Comparison of ENCODE assay signal across 25 cellular contexts in the genomic region with DNA sequence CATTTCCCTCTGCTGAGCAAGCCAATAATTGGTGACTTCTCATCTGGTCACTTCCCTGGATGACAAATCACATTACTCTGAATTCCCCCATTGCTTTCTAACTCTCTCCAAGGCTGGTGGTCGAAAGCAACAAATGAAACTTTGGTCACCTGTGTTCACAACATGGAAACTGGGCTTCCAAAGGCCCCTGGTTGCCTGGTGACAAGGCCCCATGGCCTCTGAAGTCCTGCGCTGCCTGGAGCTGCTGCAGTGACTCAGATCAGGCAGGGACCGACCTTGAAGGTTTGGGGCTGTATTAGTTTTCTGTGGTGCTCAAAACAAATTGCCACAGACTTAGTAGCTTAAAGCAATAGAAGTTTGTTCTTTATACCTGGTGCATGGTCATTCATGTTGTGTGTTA.
"Had no signal": no experiment of that assay in that cellular context is flagged by ENCODE, and none has a peak within 500 bp of the region (broad histone marks: within the 10 kb centered on the region; RNA-seq: fewer than 3 reads in every experiment).

No MANE protein-coding gene starts in this region.

- H3K4me3 ChIP-seq: colonic mucosa, gastrocnemius medialis, lower lobe of right lung, psoas muscle, skin epidermis, spleen, testis, tibial artery had no signal

- H3K36me3 ChIP-seq: colonic mucosa, gastrocnemius medialis, lower lobe of right lung, spleen, tibial artery had no signal

- H3K27me3 ChIP-seq: colonic mucosa, gastrocnemius medialis, spleen, testis, tibial artery had no signal

- H3K9me3 ChIP-seq: colonic mucosa, gastrocnemius medialis, lower lobe of right lung, psoas muscle, testis, tibial artery had no signal

- FAIRE-seq: islet of Langerhans had no signal

- H3K27ac ChIP-seq: colonic mucosa, epithelial cell of prostate, gastrocnemius medialis, lower lobe of right lung, psoas muscle, skin epidermis, spleen, testis, tibial artery had no signal

- H3K4me1 ChIP-seq: colonic mucosa, gastrocnemius medialis, lower lobe of right lung, psoas muscle, spleen, tibial artery had no signal

- DNase-seq: colonic mucosa; effector CD8-positive, alpha-beta T cell; endodermal cell; foreskin fibroblast; gastrocnemius medialis; head of caudate nucleus; hippocampal formation; left colon; left ventricle myocardium superior; lower lobe of right lung; naive thymus-derived CD8-positive, alpha-beta T cell; nephron progenitor cell; nucleus accumbens; posterior cingulate gyrus; psoas muscle; right cardiac atrium; spleen; stimulated activated CD4-positive, alpha-beta T cell treated with anti-CD3 and anti-CD28 coated beads, Interleukin-4, amount 100 ng/mL, for 4 hours; stimulated activated naive CD8-positive, alpha-beta T cell treated with anti-CD3 and anti-CD28 coated beads, Interleukin-15, Interleukin-2, amounts not matched to agents 100 U/mL and 50 U/mL, for 24 hours; substantia nigra; testis; tibial artery had no signal
